ENCODE assay signal across 8 cellular contexts in the genomic region with DNA sequence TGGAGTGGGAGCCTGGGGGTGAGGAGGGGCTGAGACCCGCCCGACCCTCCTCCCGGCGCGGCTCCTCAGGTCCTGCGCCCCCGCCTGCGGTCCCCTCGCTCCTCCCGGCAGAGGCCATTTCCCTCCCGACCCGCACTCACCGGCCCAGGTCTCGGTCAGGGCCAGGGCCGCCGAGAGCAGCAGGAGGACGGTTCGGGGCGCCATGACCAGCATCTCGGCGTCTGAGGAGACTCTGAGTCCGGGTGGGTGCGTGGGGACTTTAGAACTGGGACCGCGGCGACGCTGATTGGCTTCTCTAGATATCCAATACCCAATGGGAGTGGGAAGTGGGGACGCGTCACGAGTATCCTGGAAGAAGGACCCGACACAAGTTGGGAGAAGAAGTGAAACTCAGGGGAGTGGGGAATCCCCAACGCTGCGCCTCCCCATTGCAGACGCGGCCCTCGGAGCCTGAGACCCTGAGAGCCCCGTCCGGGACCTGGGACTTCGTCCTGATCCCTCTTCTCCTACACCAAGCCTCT. TPM values are rescaled to one million over a fixed set of nuclear protein-coding genes. Genes with fewer than 3 reads are reported as not detected.
DNase-seq lines count a peak whose midpoint lies in the region; ATAC-seq and TF ChIP-seq lines count a peak whose summit lies in the region.

Gene HLA-B, minus strand, starts transcription at position 234 of the 521 bp plus-strand sequence. Its CDS starts 21 bp downstream, at position 213.

- intact Hi-C loops in stomach (cut with DNase I; ENCODE audit: low total_unique reads), result no loop called here

- H2AFZ ChIP-seq in neural cell (ENCODE audit: low read depth, low read length), result no peak within 1 kb of the TSS

- no peak for TF ChIP-seq CTCF in RWPE1 (conservative IDR thresholded peaks at IDR 0.05; ENCODE audit: low read depth)
- TF ChIP-seq CTCF in foreskin keratinocyte (conservative IDR thresholded peaks at IDR 0.05), result no peak
- TF ChIP-seq CTCF in neural cell (IDR thresholded peaks at IDR 0.05; ENCODE audit: poor library complexity, severe bottlenecking), result no peak
- TF ChIP-seq CTCF in stomach (IDR thresholded peaks at IDR 0.05), result no peak

- H3K4me3 ChIP-seq in neural cell (ENCODE audit: low read length) (peak within 1 kb of the TSS; percentile 70), stomach (peak within 1 kb of the TSS; percentile 58 to 77 (median 61))

- H4K20me1 ChIP-seq in neural cell (ENCODE audit: insufficient read depth), result no peaks in the 10 kb centered on the region

- ATAC-seq in GM19455 (IDR thresholded peaks at IDR 0.05; ENCODE audit: unreplicated experiment) (peak; percentile 76), HG03571 (IDR thresholded peaks at IDR 0.05; ENCODE audit: unreplicated experiment) (peak; percentile 53), foreskin keratinocyte (peak; percentile 86)

- H3K4me2 ChIP-seq in neural cell (ENCODE audit: low read length), result no peak within 1 kb of the TSS

- POLR2A ChIA-PET in RWPE1 (lab: Yijun Ruan, JAX; ENCODE audit: low non-redundant PET), result no interaction called here

- WGBS in stomach, 5 donors, result 0 to 1% (median 0%) methylated on average over 17 to 39 of the region's 39 CpGs

- H3K36me3 ChIP-seq in neural cell (ENCODE audit: insufficient read depth, low read length) (no peaks in the 10 kb centered on the region), stomach (peaks cover 6 to 27% (median 22%) of the 10 kb centered on the region in 4 donors)

- no peaks in the 10 kb centered on the region for H3K79me2 ChIP-seq in neural cell (replicated peaks; ENCODE audit: insufficient read depth, low read length)

- H3K9me3 ChIP-seq in neural cell (ENCODE audit: low read length) (no peaks in the 10 kb centered on the region), stomach (no peaks in the 10 kb centered on the region)

- CTCF ChIA-PET in RWPE1 (lab: Yijun Ruan, JAX), result no interaction called here

- DNase-seq in CMK (ENCODE audit: low read depth) (peak; percentile 11), RWPE1 (ENCODE audit: low spot score) (peak; percentile 85), foreskin keratinocyte (peak; percentile 59 to 78), stomach (peak; percentile 87)
- peak; percentile 67 for DNase-seq in activated gamma-delta T cell treated with anti-CD3 and anti-CD28 coated beads, Interleukin-2, amount 50 U/mL, for 16 hours (ENCODE audit: low read depth)

- TF ChIP-seq POLR2A in stomach (IDR thresholded peaks at IDR 0.05), result peak in 1 of 4 donors; percentile 90

- no peaks in the 10 kb centered on the region for H3K4me1 ChIP-seq in foreskin keratinocyte
- peaks cover 6 to 29% (median 16%) of the 10 kb centered on the region in 4 donors for H3K4me1 ChIP-seq in stomach

- H3F3A ChIP-seq in neural cell (ENCODE audit: insufficient read depth, low read length, poor library complexity, severe bottlenecking), result no peaks in the 10 kb centered on the region

- no peaks in the 10 kb centered on the region for H3K9me2 ChIP-seq in neural cell (ENCODE audit: insufficient read depth, low read length)

- TF ChIP-seq EP300 in neural cell (conservative IDR thresholded peaks at IDR 0.05; ENCODE audit: poor library complexity, severe bottlenecking) (no peak), stomach (IDR thresholded peaks at IDR 0.05) (no peak)

- TF ChIP-seq RAD21 in neural cell (conservative IDR thresholded peaks at IDR 0.05), result no peak

- peak within 1 kb of the TSS; percentile 21; the same call in 1 of the 2 replicates for H3K27ac ChIP-seq in RWPE1
- H3K27ac ChIP-seq in foreskin keratinocyte, result no peak within 1 kb of the TSS
- no peak within 1 kb of the TSS for H3K27ac ChIP-seq in neural cell (ENCODE audit: low read length)
- H3K27ac ChIP-seq in stomach, result peak within 1 kb of the TSS; percentile 75 to 94 (median 87)

- H3K9ac ChIP-seq in neural cell (ENCODE audit: low read length), result peak within 1 kb of the TSS; percentile 26

- peaks cover 16% of the 10 kb centered on the region for H3K27me3 ChIP-seq in foreskin keratinocyte
- H3K27me3 ChIP-seq in neural cell (ENCODE audit: insufficient read depth, low read depth, low read length), result peaks cover 27% of the 10 kb centered on the region
- H3K27me3 ChIP-seq in stomach, result no peaks in the 10 kb centered on the region

TF ChIP-seq in neural cell, 6 proteins besides CTCF, POLR2A, EP300 and RAD21:
- TF ChIP-seq TAF1 (IDR thresholded peaks at IDR 0.05; ENCODE audit: low read depth) (no peak), SMC3 (conservative IDR thresholded peaks at IDR 0.05; ENCODE audit: poor library complexity) (no peak)

RNA-seq across cellular contexts. Expression of gene HLA-B, which starts in this region (rescaled TPM):
- total RNA-seq in foreskin keratinocyte, result 266 and 383 TPM in 2 replicates
- polyA plus RNA-seq in foreskin keratinocyte, result 319 and 484 TPM in 2 replicates
- polyA plus RNA-seq in neural cell, result 9.4 and 9.8 TPM in 2 replicates
- 4.9 and 6.1 TPM in 2 replicates for polyA minus RNA-seq in neural cell
- 1,000 to 10,000 TPM in 3 of 5 donors, 100 to 1,000 TPM in 2; 134 to 1,907 (median 1,119) TPM for total RNA-seq in stomach
- polyA plus RNA-seq in stomach, result 100 to 1,000 TPM; 302 to 830 (median 436) TPM

Comparison
In these comparisons a context has a peak if more than half of its experiments do, and no peak if none do; other contexts are left out.
1. RNA of gene HLA-B (polyA plus RNA-seq): 319 to 484 TPM in foreskin keratinocyte and 302 to 830 TPM in stomach; 9.4 to 9.8 TPM in neural cell; every median in the first group is over 10 times any median in the second.
2. DNase-seq: peak in every context shown above with its lines; median percentile 87 in stomach; 85 in RWPE1; 68 in foreskin keratinocyte; 67 in activated gamma-delta T cell treated with anti-CD3 and anti-CD28 coated beads, Interleukin-2, amount 50 U/mL, for 16 hours; 11 in CMK.
3. H3K27ac ChIP-seq: peak in RWPE1 (single experiment) and stomach (5 of 5); none in foreskin keratinocyte (single experiment) and neural cell (single experiment).
4. Peak in every context shown above with its lines, with median percentiles within 50 percentile points of each other: ATAC-seq.